Comparison of ENCODE assay signal across 8 cellular contexts in the genomic region with DNA sequence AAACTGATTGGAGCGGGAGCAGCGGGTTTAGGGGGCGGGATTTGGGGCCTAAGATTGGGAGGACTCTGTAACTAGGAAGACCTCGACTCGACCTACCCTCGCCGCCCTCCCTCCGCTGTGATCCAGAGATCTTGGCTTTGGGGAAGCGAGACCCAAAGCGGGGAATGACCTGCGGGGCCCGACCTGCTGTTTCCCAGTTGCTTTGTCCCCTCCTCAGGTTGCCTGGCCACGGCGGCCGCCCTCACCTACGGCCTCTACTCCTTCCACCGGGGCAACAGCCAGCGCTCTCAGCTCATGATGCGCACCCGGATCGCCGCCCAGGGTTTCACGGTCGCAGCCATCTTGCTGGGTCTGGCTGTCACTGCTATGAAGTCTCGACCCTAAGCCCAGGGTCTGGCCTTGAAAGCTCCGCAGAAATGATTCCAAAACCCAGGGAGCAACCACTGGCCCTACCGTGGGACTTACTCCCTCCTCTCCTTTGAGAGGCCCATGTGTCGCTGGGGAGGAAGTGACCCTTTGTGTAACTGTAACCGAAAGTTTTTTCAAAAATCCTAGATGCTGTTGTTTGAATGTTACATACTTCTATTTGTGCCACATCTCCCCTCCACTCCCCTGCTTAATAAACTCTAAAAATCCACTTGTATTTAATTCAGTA. TPM values are rescaled to one million over a fixed set of nuclear protein-coding genes. Genes with fewer than 3 reads are reported as not detected.
A peak's percentile ranks its signal among the peaks of the same experiment; 100 is the strongest.
DNase-seq lines count a peak whose midpoint lies in the region; ATAC-seq, FAIRE-seq and TF ChIP-seq lines count a peak whose summit lies in the region.

No MANE protein-coding gene starts in this region.

- CTCF ChIA-PET in A549 (lab: Yijun Ruan, JAX) = interaction anchor here (0.6 kb wide), 1 partner anchor 216 kb away, joined by 3 read pairs; no protein-coding TSS in a partner anchor

- peak overlapping the region; percentile 73 for H3K4me3 ChIP-seq in A549
- H3K4me3 ChIP-seq in SU-DHL-6 (ENCODE audit: insufficient read depth, low read length, poor library complexity, severe bottlenecking) = peak overlapping the region; percentile 92
- peak overlapping the region; percentile 84 for H3K4me3 ChIP-seq in fibroblast of pulmonary artery (replicated peaks; ENCODE audit: low read depth, low read length)
- H3K4me3 ChIP-seq in ovary = peak overlapping the region; percentile 76

- H3K4me1 ChIP-seq in A549 (peaks cover 16% of the 10 kb centered on the region), ovary (ENCODE audit: insufficient read depth) (peaks cover 7% of the 10 kb centered on the region)

- 3% methylated on average over 24 of the region's 29 CpGs for WGBS in A549 (ENCODE audit: missing lambda C conversion rate)
- WGBS in ovary, 3 donors = 0 to 1% (median 1%) methylated on average over 29 of the region's 29 CpGs

- H2AFZ ChIP-seq in SU-DHL-6 (ENCODE audit: low read depth, low read length, severe bottlenecking) = no peak overlapping the region

- no peak for TF ChIP-seq RAD21 in A549 (conservative IDR thresholded peaks at IDR 0.05 in 1 of 2, IDR thresholded peaks at IDR 0.05 in 1 of 2)

- POLR2A ChIA-PET in A549 (lab: Yijun Ruan, JAX) = interaction anchor here (0.7 to 1.8 kb wide), 3 partner anchors 17 to 149 kb away, joined by 3 to 6 read pairs (median 5); partner anchors contain the start of gene FAF2

- H3K79me2 ChIP-seq in SU-DHL-6 (ENCODE audit: insufficient read depth, low read length) = peaks cover 52% of the 10 kb centered on the region

- FAIRE-seq in A549 (lab: Jason Lieb, UNC) = no peak

- 0 out of 2 replicates have a peak, but pooled peaks cover 3% of the 10 kb centered on the region for H3F3A ChIP-seq in SU-DHL-6 (ENCODE audit: insufficient read depth)

- H4K20me1 ChIP-seq in SU-DHL-6 (ENCODE audit: low read depth, low read length) = peaks cover 8% of the 10 kb centered on the region; the same call in 1 of the 2 replicates

- intact Hi-C loops in ovary (cut with DNase I) = loop anchor here in 1 of 4 donors (2.0 kb wide), 1 partner anchor 60 kb away; the partner anchor contains the start of gene FAF2

- TF ChIP-seq CTCF in A549 (IDR thresholded peaks at IDR 0.05) (no peak), SU-DHL-6 (IDR thresholded peaks at IDR 0.05; ENCODE audit: insufficient read depth, low read length, poor library complexity, severe bottlenecking) (no peak), fibroblast of pulmonary artery (IDR thresholded peaks at IDR 0.05; ENCODE audit: low read length, missing control alignments) (no peak), ovary (IDR thresholded peaks at IDR 0.05) (no peak)

- H3K9me3 ChIP-seq in A549 (no peaks in the 10 kb centered on the region), SU-DHL-6 (ENCODE audit: insufficient read depth, low read length) (no peaks in the 10 kb centered on the region), ovary (no peaks in the 10 kb centered on the region)

- H3K27ac ChIP-seq in A549 (peak overlapping the region; percentile 89 to 94), SU-DHL-6 (ENCODE audit: low read depth, low read length) (peak overlapping the region; percentile 68), ovary (peak overlapping the region; percentile 84 to 95)

- TF ChIP-seq POLR2A in A549 (IDR thresholded peaks at IDR 0.05; ENCODE audit: low read length) (peak; percentile 69), ovary (IDR thresholded peaks at IDR 0.05) (peak; percentile 79)

- H3K27me3 ChIP-seq in SU-DHL-6 (ENCODE audit: low read length) (no peaks in the 10 kb centered on the region), ovary (no peaks in the 10 kb centered on the region)

- DNase-seq in A549 (ENCODE audit: low read depth in 1 of 2, low spot score in 1 of 2) = no peak
- DNase-seq in fibroblast of pulmonary artery (ENCODE audit: low read depth) = no peak
- no peak for DNase-seq in ovary
- DNase-seq in NCI-H1105 (lab: John Stamatoyannopoulos, UW) = no peak
- no peak for DNase-seq in OCI-M1 (lab: John Stamatoyannopoulos, UW)

- H3K36me3 ChIP-seq in SU-DHL-6 (ENCODE audit: low read length) (peaks cover 12% of the 10 kb centered on the region), ovary (no peaks in the 10 kb centered on the region)

- ATAC-seq in A549 (peak; percentile 73 to 74), GM18867 (IDR thresholded peaks at IDR 0.05; ENCODE audit: unreplicated experiment) (peak; percentile 30), HG03039 (IDR thresholded peaks at IDR 0.05; ENCODE audit: unreplicated experiment) (peak; percentile 14)

- TF ChIP-seq EP300 in A549 (IDR thresholded peaks at IDR 0.05) (no peak), ovary (IDR thresholded peaks at IDR 0.05) (no peak)

- peak overlapping the region; percentile 85 for H3K9ac ChIP-seq in SU-DHL-6 (ENCODE audit: low read length)

- peak overlapping the region; percentile 89 for H3K4me2 ChIP-seq in A549
- peak overlapping the region; percentile 95 for H3K4me2 ChIP-seq in SU-DHL-6 (ENCODE audit: low read depth, low read length, poor library complexity, severe bottlenecking)

- no peaks in the 10 kb centered on the region for H3K9me2 ChIP-seq in SU-DHL-6 (replicated peaks; ENCODE audit: insufficient read depth, low read length)

TF ChIP-seq in A549, 52 proteins besides CTCF, POLR2A, EP300 and RAD21:
- TF ChIP-seq KDM5A (IDR thresholded peaks at IDR 0.05) = peak; percentile 33; the same call in 1 of the 2 replicates
- TF ChIP-seq CHD2 (IDR thresholded peaks at IDR 0.05; ENCODE audit: low read length, partially characterized antibody) = no peak
- no peak for TF ChIP-seq ZFP36 (IDR thresholded peaks at IDR 0.05; ENCODE audit: borderline replicate concordance, partially characterized antibody)
- TF ChIP-seq HOXB5 (CRISPR knock-in tag; IDR thresholded peaks at IDR 0.05) = no peak; the same call in 1 of the 2 replicates
- TF ChIP-seq SMC3 (IDR thresholded peaks at IDR 0.05) = no peak
- TF ChIP-seq, protein P1, sequence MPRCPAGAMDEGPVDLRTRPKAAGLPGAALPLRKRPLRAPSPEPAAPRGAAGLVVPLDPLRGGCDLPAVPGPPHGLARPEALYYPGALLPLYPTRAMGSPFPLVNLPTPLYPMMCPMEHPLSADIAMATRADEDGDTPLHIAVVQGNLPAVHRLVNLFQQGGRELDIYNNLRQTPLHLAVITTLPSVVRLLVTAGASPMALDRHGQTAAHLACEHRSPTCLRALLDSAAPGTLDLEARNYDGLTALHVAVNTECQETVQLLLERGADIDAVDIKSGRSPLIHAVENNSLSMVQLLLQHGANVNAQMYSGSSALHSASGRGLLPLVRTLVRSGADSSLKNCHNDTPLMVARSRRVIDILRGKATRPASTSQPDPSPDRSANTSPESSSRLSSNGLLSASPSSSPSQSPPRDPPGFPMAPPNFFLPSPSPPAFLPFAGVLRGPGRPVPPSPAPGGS (IDR thresholded peaks at IDR 0.05) = peak; percentile 45; the same call in 1 of the 3 replicates
- TF ChIP-seq EHMT2 (IDR thresholded peaks at IDR 0.05; ENCODE audit: low read depth) = no peak
- TF ChIP-seq, protein P2, sequence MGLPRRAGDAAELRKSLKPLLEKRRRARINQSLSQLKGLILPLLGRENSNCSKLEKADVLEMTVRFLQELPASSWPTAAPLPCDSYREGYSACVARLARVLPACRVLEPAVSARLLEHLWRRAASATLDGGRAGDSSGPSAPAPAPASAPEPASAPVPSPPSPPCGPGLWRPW (IDR thresholded peaks at IDR 0.05) = no peak
- peak in 1 of 2 experiments; percentile 16; a peak in 3 of 5 replicates for TF ChIP-seq JUN (IDR thresholded peaks at IDR 0.05)
TF ChIP-seq in A549: peak in this region for 3.

RNA-seq across cellular contexts. Expression of gene HIGD2A, which starts 0.7 kb away (rescaled TPM):
- 102 and 114 TPM in 2 replicates for polyA plus RNA-seq in A549 (2011; rRNA removed)
- 284 and 313 TPM in 2 replicates for polyA plus RNA-seq in A549 (2012; cell fraction: cytosol; rRNA removed)
- polyA plus RNA-seq in A549 (2012; cell fraction: nucleus; rRNA removed) = 167 and 175 TPM in 2 replicates
- polyA plus RNA-seq in A549 (2017; fragmentation: RNase III; extraction: RNeasy Plus Mini Kit Qiagen cat#74134 plus additional on column Dnase treatment) = 194 to 205 TPM (median 197 TPM) in 3 replicates
- 69.8 and 87.4 TPM in 2 replicates for polyA minus RNA-seq in A549 (2011; rRNA and poly(A)+ RNA removed)
- total RNA-seq in ovary = 100 to 1,000 TPM in 4 of 7 donors, 10 to 100 TPM in 3; 64.3 to 131 (median 100) TPM
- 100 to 1,000 TPM in 1 of 2 donors, 10 to 100 TPM in 1; 76.6 to 117 TPM for polyA plus RNA-seq in ovary

RNA-seq across cellular contexts. Expression of gene NOP16, which starts 0.8 kb away (rescaled TPM):
- polyA plus RNA-seq in A549 (2011; rRNA removed) = 77.5 and 90.7 TPM in 2 replicates
- 135 and 187 TPM in 2 replicates for polyA plus RNA-seq in A549 (2012; cell fraction: cytosol; rRNA removed)
- 111 and 119 TPM in 2 replicates for polyA plus RNA-seq in A549 (2012; cell fraction: nucleus; rRNA removed)
- polyA plus RNA-seq in A549 (2017; fragmentation: RNase III; extraction: RNeasy Plus Mini Kit Qiagen cat#74134 plus additional on column Dnase treatment) = 106 to 139 TPM (median 127 TPM) in 3 replicates
- polyA minus RNA-seq in A549 (2011; rRNA and poly(A)+ RNA removed) = 33.9 and 41.9 TPM in 2 replicates
- 10 to 100 TPM in 6 of 7 donors, 1 to 10 TPM in 1; 8.9 to 27.0 (median 17.9) TPM for total RNA-seq in ovary
- 10 to 100 TPM; 11.1 to 12.1 TPM for polyA plus RNA-seq in ovary

RNA-seq across cellular contexts. Expression of gene ARL10, which starts 24.0 kb away (rescaled TPM):
- polyA plus RNA-seq in A549 (2011; rRNA removed) (0.12 and 0.21 TPM in 2 replicates), A549 (2017; fragmentation: RNase III; extraction: RNeasy Plus Mini Kit Qiagen cat#74134 plus additional on column Dnase treatment) (0.15 to 0.51 TPM (median 0.38 TPM) in 3 replicates), ovary (1 to 10 TPM; 8.4 TPM)
- 0.25 and 0.36 TPM in 2 replicates for polyA plus RNA-seq in A549 (2012; cell fraction: cytosol; rRNA removed)
- polyA plus RNA-seq in A549 (2012; cell fraction: nucleus; rRNA removed) = 0.01 and 0.04 TPM in 2 replicates
- polyA minus RNA-seq in A549 (2011; rRNA and poly(A)+ RNA removed) = 0.08 and 0.10 TPM in 2 replicates
- 10 to 100 TPM in 5 of 7 donors, 1 to 10 TPM in 2; 4.0 to 26.7 (median 19.1) TPM for total RNA-seq in ovary

RNA-seq across cellular contexts. Expression of gene CLTB, which starts 27.1 kb away (rescaled TPM):
- polyA plus RNA-seq in A549 (2011; rRNA removed) (30.9 and 47.4 TPM in 2 replicates), A549 (2017; fragmentation: RNase III; extraction: RNeasy Plus Mini Kit Qiagen cat#74134 plus additional on column Dnase treatment) (42.2 to 49.8 TPM (median 44.1 TPM) in 3 replicates), ovary (100 to 1,000 TPM in 1 of 2 donors, 10 to 100 TPM in 1; 35.9 to 104 TPM)
- polyA plus RNA-seq in A549 (2012; cell fraction: cytosol; rRNA removed) = 90.4 and 94.8 TPM in 2 replicates
- polyA plus RNA-seq in A549 (2012; cell fraction: nucleus; rRNA removed) = 70.3 and 77.1 TPM in 2 replicates
- 17.0 and 19.8 TPM in 2 replicates for polyA minus RNA-seq in A549 (2011; rRNA and poly(A)+ RNA removed)
- total RNA-seq in ovary = 100 to 1,000 TPM in 5 of 7 donors, 10 to 100 TPM in 2; 79.7 to 138 (median 115) TPM

RNA-seq across cellular contexts. Expression of gene KIAA1191, which starts 27.7 kb away (rescaled TPM):
- 89.3 and 103 TPM in 2 replicates for polyA plus RNA-seq in A549 (2011; rRNA removed)
- polyA plus RNA-seq in A549 (2012; cell fraction: cytosol; rRNA removed) = 60.0 and 78.3 TPM in 2 replicates
- polyA plus RNA-seq in A549 (2012; cell fraction: nucleus; rRNA removed) = 34.8 and 40.3 TPM in 2 replicates
- 71.7 to 83.6 TPM (median 81.2 TPM) in 3 replicates for polyA plus RNA-seq in A549 (2017; fragmentation: RNase III; extraction: RNeasy Plus Mini Kit Qiagen cat#74134 plus additional on column Dnase treatment)
- polyA minus RNA-seq in A549 (2011; rRNA and poly(A)+ RNA removed) = 117 and 141 TPM in 2 replicates
- total RNA-seq in ovary = 100 to 1,000 TPM in 6 of 7 donors, 10 to 100 TPM in 1; 95.3 to 149 (median 116) TPM
- polyA plus RNA-seq in ovary = 100 to 1,000 TPM in 1 of 2 donors, 10 to 100 TPM in 1; 87.5 to 166 TPM

Comparison
In these comparisons a context has a peak if more than half of its experiments do, and no peak if none do; other contexts are left out.
1. ATAC-seq: peak in every context shown above with its lines; median percentile 74 in A549; 30 in GM18867; 14 in HG03039.
2. RNA of gene NOP16, which starts 0.8 kb away (polyA plus RNA-seq): 77.5 to 187 TPM in A549; 11.1 to 12.1 TPM in ovary; every median in the first group is over 4 times any median in the second.
3. RNA of gene ARL10, which starts 24.0 kb away (polyA plus RNA-seq): 8.4 TPM in ovary; 0.01 to 0.51 TPM in A549; every median in the first group is over 4 times any median in the second.
4. Peak in every context shown above with its lines, with median percentiles within 50 percentile points of each other: H3K27ac ChIP-seq and H3K4me3 ChIP-seq.